11 cellular contexts compared by ENCODE assay signal in the genomic region with DNA sequence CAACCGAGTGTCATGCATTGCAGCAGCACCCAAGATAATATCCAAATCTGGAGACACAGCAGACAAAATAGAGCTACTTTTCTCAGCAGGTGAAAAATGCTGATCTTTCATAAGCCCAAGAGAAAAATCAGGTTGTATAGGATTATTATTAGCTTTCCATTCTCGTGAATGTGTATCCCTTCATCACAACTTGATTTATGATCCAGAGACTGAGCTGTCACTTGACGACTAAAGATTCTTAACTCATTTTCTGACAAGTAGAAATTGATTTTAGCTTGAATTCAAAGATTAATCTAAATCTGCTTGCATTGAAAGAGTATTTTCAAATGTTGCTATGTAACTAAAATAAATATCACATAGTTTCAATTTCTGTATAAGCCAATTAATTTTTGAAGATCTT. TPM values are rescaled to one million over a fixed set of nuclear protein-coding genes. Genes with fewer than 3 reads are reported as not detected.
"Had no signal": no experiment of that assay in that cellular context is flagged by ENCODE, and none has a peak within 500 bp of the region (broad histone marks: within the 10 kb centered on the region; RNA-seq: fewer than 3 reads in every experiment).

No MANE protein-coding gene starts in this region.

- H3K4me2 ChIP-seq: GM23338 had no signal

- H3K4me3 ChIP-seq: GM23338, K562 had no signal

- H2AFZ ChIP-seq: GM23338 had no signal

- H3K9me3 Mint-ChIP-seq: GM23338, H9, HFFc6 had no signal

- H3K4me3 Mint-ChIP-seq: GM23338, H9, HFFc6 had no signal

- ATAC-seq: GM23338, K562 had no signal

- DNase-seq: H9, HCEC 1CT, HFFc6, IMR-90, KG1 had no signal

- FAIRE-seq: H1, H54, K562 had no signal

- H3K27ac Mint-ChIP-seq: GM23338, H9, HFFc6 had no signal

- H3K4me1 Mint-ChIP-seq: GM23338, H9 had no signal

- H3K27ac ChIP-seq: HL-60 had no signal

RNA-seq across cellular contexts. Expression of gene EPHA3, which starts 32.5 kb away (rescaled TPM):
- total RNA-seq: HT1080, K562 had no signal
- polyA plus RNA-seq: K562 had no signal
